In genomic region chr12:112936927-112937326, GRCh38 we compare ENCODE assay signal across 13 cellular contexts. TPM values are rescaled to one million over a fixed set of nuclear protein-coding genes. Genes with fewer than 3 reads are reported as not detected.
DNase-seq lines count a peak whose midpoint lies in the region; ATAC-seq and TF ChIP-seq lines count a peak whose summit lies in the region.
"Had no signal": no experiment of that assay in that cellular context is flagged by ENCODE, and none has a peak within 500 bp of the region (broad histone marks: within the 10 kb centered on the region; RNA-seq: fewer than 3 reads in every experiment).

No MANE protein-coding gene starts in this region.

- H3K27me3 ChIP-seq in foreskin keratinocyte, result no peaks in the 10 kb centered on the region
- H3K27me3 ChIP-seq in adrenal gland, result no peaks in the 10 kb centered on the region
- H3K27me3 ChIP-seq in BE2C, result no peaks in the 10 kb centered on the region

- H3K4me1 ChIP-seq in foreskin keratinocyte (peaks cover 23% of the 10 kb centered on the region), adrenal gland (replicated peaks in 1 of 2) (peaks cover 0 to 8% of the 10 kb centered on the region in 2 donors), BE2C (peaks cover 15% of the 10 kb centered on the region)

- no peaks in the 10 kb centered on the region for H3K9me3 Mint-ChIP-seq in activated naive CD4-positive, alpha-beta T cell treated with anti-CD3 and anti-CD28 coated beads for 36 hours
- H3K9me3 Mint-ChIP-seq in activated CD8-positive, alpha-beta T cell treated with anti-CD3 and anti-CD28 coated beads, Interleukin-2, amount 10 ng/mL, durations not matched to agents 7 days and 5 days (ENCODE audit: insufficient read depth), result no peaks in the 10 kb centered on the region
- peaks cover 4% of the 10 kb centered on the region for H3K9me3 Mint-ChIP-seq in type B pancreatic cell
- H3K9me3 Mint-ChIP-seq: nephron progenitor cell had no signal

- H3K4me3 ChIP-seq in adrenal gland, result no peak overlapping the region
- no peak overlapping the region for H3K4me3 ChIP-seq in BE2C (ENCODE audit: low read depth, low read length)

- H3K27ac ChIP-seq in foreskin keratinocyte (peak overlapping the region; percentile 89), adrenal gland (peak overlapping the region in 1 of 5 donors; percentile 87)

- H3K4me3 Mint-ChIP-seq in activated naive CD4-positive, alpha-beta T cell treated with anti-CD3 and anti-CD28 coated beads for 36 hours, result peak overlapping the region; percentile 3
- no peak overlapping the region for H3K4me3 Mint-ChIP-seq in activated CD8-positive, alpha-beta T cell treated with anti-CD3 and anti-CD28 coated beads, Interleukin-2, amount 10 ng/mL, durations not matched to agents 7 days and 5 days
- peak overlapping the region; percentile 58 for H3K4me3 Mint-ChIP-seq in type B pancreatic cell

- no peak overlapping the region for H3K27ac Mint-ChIP-seq in activated naive CD4-positive, alpha-beta T cell treated with anti-CD3 and anti-CD28 coated beads for 36 hours
- H3K27ac Mint-ChIP-seq in activated CD8-positive, alpha-beta T cell treated with anti-CD3 and anti-CD28 coated beads, Interleukin-2, amount 10 ng/mL, durations not matched to agents 7 days and 5 days, result peak overlapping the region; percentile 54
- peak overlapping the region; percentile 42 for H3K27ac Mint-ChIP-seq in type B pancreatic cell
- H3K27ac Mint-ChIP-seq: nephron progenitor cell had no signal

- peaks cover 1% of the 10 kb centered on the region for H3K36me3 Mint-ChIP-seq in activated naive CD4-positive, alpha-beta T cell treated with anti-CD3 and anti-CD28 coated beads for 36 hours (ENCODE audit: low read depth)
- H3K36me3 Mint-ChIP-seq in activated CD8-positive, alpha-beta T cell treated with anti-CD3 and anti-CD28 coated beads, Interleukin-2, amount 10 ng/mL, durations not matched to agents 7 days and 5 days (ENCODE audit: low read depth), result peaks cover 35% of the 10 kb centered on the region
- no peaks in the 10 kb centered on the region for H3K36me3 Mint-ChIP-seq in type B pancreatic cell

- POLR2A ChIA-PET in activated CD8-positive, alpha-beta T cell treated with anti-CD3 and anti-CD28 coated beads, Interleukin-2, amount 10 ng/mL, durations not matched to agents 7 days and 5 days (lab: Charles Lee), result interaction anchor here (1.3 to 6.8 kb wide), 3 partner anchors 32 to 56 kb away, joined by 4 to 86 read pairs (median 74); partner anchors contain the start of genes OAS1 and OAS2

- H3K4me1 Mint-ChIP-seq in activated naive CD4-positive, alpha-beta T cell treated with anti-CD3 and anti-CD28 coated beads for 36 hours (ENCODE audit: low read depth), result peaks cover 31% of the 10 kb centered on the region
- H3K4me1 Mint-ChIP-seq in activated CD8-positive, alpha-beta T cell treated with anti-CD3 and anti-CD28 coated beads, Interleukin-2, amount 10 ng/mL, durations not matched to agents 7 days and 5 days (ENCODE audit: low read depth), result peaks cover 36% of the 10 kb centered on the region
- no peaks in the 10 kb centered on the region for H3K4me1 Mint-ChIP-seq in type B pancreatic cell (ENCODE audit: unreplicated experiment)

- no peaks in the 10 kb centered on the region for H3K27me3 Mint-ChIP-seq in activated naive CD4-positive, alpha-beta T cell treated with anti-CD3 and anti-CD28 coated beads for 36 hours (ENCODE audit: low read depth)
- no peaks in the 10 kb centered on the region for H3K27me3 Mint-ChIP-seq in activated CD8-positive, alpha-beta T cell treated with anti-CD3 and anti-CD28 coated beads, Interleukin-2, amount 10 ng/mL, durations not matched to agents 7 days and 5 days (ENCODE audit: low read depth)
- H3K27me3 Mint-ChIP-seq in type B pancreatic cell, result peaks cover 23% of the 10 kb centered on the region

- 40 to 46% (median 42%) methylated on average over 2 of the region's 2 CpGs for WGBS in adrenal gland, 4 donors

- H3K9me3 ChIP-seq in adrenal gland (replicated peaks in 1 of 3), result no peaks in the 10 kb centered on the region
- H3K9me3 ChIP-seq in BE2C, result no peaks in the 10 kb centered on the region

- ATAC-seq in activated CD8-positive, alpha-beta T cell treated with anti-CD3 and anti-CD28 coated beads, Interleukin-2, amount 10 ng/mL, durations not matched to agents 7 days and 5 days, result no peak
- ATAC-seq in foreskin keratinocyte, result peak; percentile 77

- H3K36me3 ChIP-seq in adrenal gland (replicated peaks in 1 of 2) (no peaks in the 10 kb centered on the region), BE2C (no peaks in the 10 kb centered on the region; the same call in 1 of the 2 replicates)

- no peak for TF ChIP-seq POLR2A in adrenal gland (IDR thresholded peaks at IDR 0.05)

- CTCF ChIA-PET in activated naive CD4-positive, alpha-beta T cell treated with anti-CD3 and anti-CD28 coated beads for 36 hours (lab: Charles Lee), result interaction anchor here (0.9 to 1.6 kb wide), 2 partner anchors 30 to 37 kb away, joined by 3 to 5 read pairs; partner anchors contain the start of gene OAS1
- CTCF ChIA-PET in activated CD8-positive, alpha-beta T cell treated with anti-CD3 and anti-CD28 coated beads, Interleukin-2, amount 10 ng/mL, durations not matched to agents 7 days and 5 days (lab: Charles Lee), result interaction anchor here (1.6 to 2.0 kb wide), 3 partner anchors 30 to 37 kb away, joined by 9 to 15 read pairs (median 12); partner anchors contain the start of gene OAS1

- intact Hi-C loops in activated naive CD4-positive, alpha-beta T cell treated with anti-CD3 and anti-CD28 coated beads for 36 hours (cut with micrococcal nuclease), result loop anchor here (2.0 kb wide), 1 partner anchor 30 kb away; the partner anchor contains the start of gene OAS1
- intact Hi-C loops in adrenal gland (cut with DNase I), result no loop called here

- TF ChIP-seq CTCF in foreskin keratinocyte (conservative IDR thresholded peaks at IDR 0.05) (no peak), type B pancreatic cell (conservative IDR thresholded peaks at IDR 0.05) (no peak), adrenal gland (IDR thresholded peaks at IDR 0.05) (no peak), BE2C (IDR thresholded peaks at IDR 0.05; ENCODE audit: low read depth, low read length) (no peak)

- no peak for DNase-seq in activated naive CD4-positive, alpha-beta T cell treated with anti-CD3 and anti-CD28 coated beads for 36 hours
- DNase-seq in activated naive CD4-positive, alpha-beta T cell (lab: John Stamatoyannopoulos, UW), result no peak
- no peak for DNase-seq in activated CD8-positive, alpha-beta T cell treated with anti-CD3 and anti-CD28 coated beads, Interleukin-2, amount 10 ng/mL, durations not matched to agents 7 days and 5 days
- DNase-seq in foreskin keratinocyte (peak; percentile 88 to 95), type B pancreatic cell (ENCODE audit: extremely low spot score, unreplicated experiment) (no peak), adrenal gland (no peak), NCI-H1417 (lab: John Stamatoyannopoulos, UW) (no peak), BE2C (no peak)
- DNase-seq: activated CD8-positive, alpha-beta memory T cell treated with anti-CD3 and anti-CD28 coated beads, Interleukin-2, amount 50 U/mL, for 48 hours; GDM1; Kasumi-1; NCI-H2171 treated with DMSO at 0.1 percent for 48 hours; nephron progenitor cell had no signal

RNA-seq across cellular contexts. Expression of gene OAS3, which starts 1.3 kb away (rescaled TPM):
- total RNA-seq in activated naive CD4-positive, alpha-beta T cell treated with anti-CD3 and anti-CD28 coated beads for 36 hours, result 10 to 100 TPM; 26.1 to 28.0 TPM
- total RNA-seq in activated CD8-positive, alpha-beta T cell treated with anti-CD3 and anti-CD28 coated beads, Interleukin-2, amount 10 ng/mL, durations not matched to agents 7 days and 5 days, result 100 to 1,000 TPM; 199 to 202 TPM
- total RNA-seq in foreskin keratinocyte (143 and 185 TPM in 2 replicates), type B pancreatic cell (ENCODE audit: low replicate concordance) (4.6 and 13.0 TPM in 2 replicates), adrenal gland (10 to 100 TPM in 6 of 8 donors, 1 to 10 TPM in 2; 6.8 to 19.4 (median 11.9) TPM)
- polyA plus RNA-seq in foreskin keratinocyte (55.9 and 59.9 TPM in 2 replicates), adrenal gland (1 to 10 TPM; 2.7 to 9.3 (median 6.8) TPM)
- 6.2 TPM for polyA plus RNA-seq in BE2C (2012; ENCODE audit: insufficient read depth, insufficient read length, low read depth)

RNA-seq across cellular contexts. Expression of gene OAS1, which starts 30.2 kb away (rescaled TPM):
- total RNA-seq in activated naive CD4-positive, alpha-beta T cell treated with anti-CD3 and anti-CD28 coated beads for 36 hours, result 10 to 100 TPM; 41.6 to 41.7 TPM
- total RNA-seq in activated CD8-positive, alpha-beta T cell treated with anti-CD3 and anti-CD28 coated beads, Interleukin-2, amount 10 ng/mL, durations not matched to agents 7 days and 5 days, result 100 to 1,000 TPM; 143 to 146 TPM
- total RNA-seq in foreskin keratinocyte (78.5 and 108 TPM in 2 replicates), type B pancreatic cell (ENCODE audit: low replicate concordance) (19.1 and 34.4 TPM in 2 replicates), adrenal gland (10 to 100 TPM; 12.3 to 32.0 (median 18.3) TPM)
- polyA plus RNA-seq in foreskin keratinocyte (77.4 and 98.9 TPM in 2 replicates), adrenal gland (10 to 100 TPM in 2 of 3 donors, 1 to 10 TPM in 1; 9.2 to 31.2 (median 22.1) TPM)
- polyA plus RNA-seq in BE2C (2012; ENCODE audit: insufficient read depth, insufficient read length, low read depth), result 12.6 TPM

RNA-seq across cellular contexts. Expression of gene OAS2, which starts 41.4 kb away (rescaled TPM):
- total RNA-seq in activated naive CD4-positive, alpha-beta T cell treated with anti-CD3 and anti-CD28 coated beads for 36 hours, result 100 to 1,000 TPM; 191 to 196 TPM
- 100 to 1,000 TPM; 237 to 242 TPM for total RNA-seq in activated CD8-positive, alpha-beta T cell treated with anti-CD3 and anti-CD28 coated beads, Interleukin-2, amount 10 ng/mL, durations not matched to agents 7 days and 5 days
- total RNA-seq in foreskin keratinocyte (124 and 157 TPM in 2 replicates), type B pancreatic cell (ENCODE audit: low replicate concordance) (1.8 and 4.2 TPM in 2 replicates), adrenal gland (10 to 100 TPM in 3 of 8 donors, 1 to 10 TPM in 5; 2.5 to 29.1 (median 8.5) TPM)
- polyA plus RNA-seq in foreskin keratinocyte (52.1 and 57.1 TPM in 2 replicates), adrenal gland (10 to 100 TPM in 1 of 3 donors, 1 to 10 TPM in 2; 3.5 to 30.4 (median 9.5) TPM)
- polyA plus RNA-seq in BE2C (2012; ENCODE audit: insufficient read depth, insufficient read length, low read depth), result not detected

Comparison
In these comparisons a context has a peak if more than half of its experiments do, and no peak if none do; other contexts are left out.
1. DNase-seq: peak in foreskin keratinocyte (2 of 2); none in activated naive CD4-positive, alpha-beta T cell treated with anti-CD3 and anti-CD28 coated beads for 36 hours (single experiment), activated naive CD4-positive, alpha-beta T cell (0 of 4), activated CD8-positive, alpha-beta T cell treated with anti-CD3 and anti-CD28 coated beads, Interleukin-2, amount 10 ng/mL, durations not matched to agents 7 days and 5 days (single experiment), type B pancreatic cell (single experiment), adrenal gland (0 of 7), NCI-H1417 (0 of 3) and BE2C (single experiment).